23 cellular contexts compared by ENCODE assay signal in the genomic region with DNA sequence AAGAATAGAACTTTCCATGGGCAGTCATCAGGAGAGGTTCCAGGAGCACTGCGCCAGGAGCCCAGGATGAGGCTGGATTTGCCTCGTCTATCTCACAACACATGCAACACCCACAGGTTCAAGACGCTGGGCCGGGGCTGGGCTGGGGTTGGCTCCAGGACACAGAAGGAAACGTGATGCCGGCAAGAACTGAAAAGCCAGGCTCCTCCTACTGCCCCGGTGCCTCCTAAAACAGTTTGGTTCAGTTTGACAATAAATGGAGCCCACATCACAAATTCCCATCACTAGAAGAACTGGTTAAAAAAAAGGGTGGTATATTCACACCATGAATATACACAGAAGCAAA.
"Had no signal": no experiment of that assay in that cellular context is flagged by ENCODE, and none has a peak within 500 bp of the region (broad histone marks: within the 10 kb centered on the region; RNA-seq: fewer than 3 reads in every experiment).

No MANE protein-coding gene starts in this region.

- H3K4me1 ChIP-seq: adrenal gland, lower lobe of right lung, pancreas, right lobe of liver, uterus had no signal

- H3K9me3 ChIP-seq: adrenal gland, lower lobe of right lung, neutrophil, pancreas, right lobe of liver, uterus had no signal

- H3K27ac ChIP-seq: adrenal gland, dorsolateral prefrontal cortex, epithelial cell of prostate, lower lobe of right lung, neutrophil, pancreas, right lobe of liver, skin epidermis, uterus had no signal

- H3K4me3 Mint-ChIP-seq: activated naive CD8-positive, alpha-beta T cell; activated T-cell treated with anti-CD3 and anti-CD28 coated beads, Interleukin-2, amount 50 U/mL, for 4 hours; central memory CD8-positive, alpha-beta T cell; naive thymus-derived CD4-positive, alpha-beta T cell; stimulated activated effector memory CD8-positive, alpha-beta T cell treated with anti-CD3 and anti-CD28 coated beads, Interleukin-12 subunit alpha, Interleukin-12 subunit beta, amount 100 ng/mL, for 72 hours; stimulated activated naive CD8-positive, alpha-beta T cell treated with anti-CD3 and anti-CD28 coated beads, Interleukin-15, amount 100 ng/mL, for 72 hours; WTC11 had no signal

- ATAC-seq: activated T-cell treated with anti-CD3 and anti-CD28 coated beads, Interleukin-2, amount 50 U/mL, for 4 hours; lower lobe of right lung; naive thymus-derived CD4-positive, alpha-beta T cell; stimulated activated effector memory CD8-positive, alpha-beta T cell treated with anti-CD3 and anti-CD28 coated beads, Interleukin-12 subunit alpha, Interleukin-12 subunit beta, amount 100 ng/mL, for 72 hours; stimulated activated naive CD8-positive, alpha-beta T cell treated with anti-CD3 and anti-CD28 coated beads, Interleukin-15, amount 100 ng/mL, for 72 hours; WTC11 had no signal

- DNase-seq: activated naive CD4-positive, alpha-beta T cell; activated T-cell treated with anti-CD3 and anti-CD28 coated beads, Interleukin-2, amount 50 U/mL, for 4 hours; kidney; lower lobe of right lung; mesendoderm; naive thymus-derived CD4-positive, alpha-beta T cell; right lobe of liver; stimulated activated CD4-positive, alpha-beta T cell treated with anti-CD3 and anti-CD28 coated beads, Interleukin-1b, Interleukin-23, amount 100 ng/mL, for 48 hours; stimulated activated naive CD8-positive, alpha-beta T cell treated with anti-CD3 and anti-CD28 coated beads, Interleukin-15, amount 100 ng/mL, for 72 hours; T-helper 1 cell; trophoblast cell had no signal

- H3K27me3 ChIP-seq: adrenal gland, pancreas, right lobe of liver, uterus had no signal

- H3K4me3 ChIP-seq: adrenal gland, dorsolateral prefrontal cortex, lower lobe of right lung, pancreas, right lobe of liver, skin epidermis, uterus had no signal

- H3K4me1 Mint-ChIP-seq: central memory CD8-positive, alpha-beta T cell; naive thymus-derived CD4-positive, alpha-beta T cell; stimulated activated effector memory CD8-positive, alpha-beta T cell treated with anti-CD3 and anti-CD28 coated beads, Interleukin-12 subunit alpha, Interleukin-12 subunit beta, amount 100 ng/mL, for 72 hours; stimulated activated naive CD8-positive, alpha-beta T cell treated with anti-CD3 and anti-CD28 coated beads, Interleukin-15, amount 100 ng/mL, for 72 hours; WTC11 had no signal

- H3K27ac Mint-ChIP-seq: activated naive CD8-positive, alpha-beta T cell; activated T-helper 2 cell treated with anti-CD3 and anti-CD28 coated beads, Interferon-gamma antibody, Interleukin-2, Interleukin-4, amounts not matched to agents 10 μg/mL and 5 μg/mL and 100 μg/mL, durations not matched to agents 14 hours and 24 hours and 36 hours; naive thymus-derived CD4-positive, alpha-beta T cell; stimulated activated effector memory CD8-positive, alpha-beta T cell treated with anti-CD3 and anti-CD28 coated beads, Interleukin-12 subunit alpha, Interleukin-12 subunit beta, amount 100 ng/mL, for 72 hours; stimulated activated naive CD8-positive, alpha-beta T cell treated with anti-CD3 and anti-CD28 coated beads, Interleukin-15, amount 100 ng/mL, for 72 hours; WTC11 had no signal

- H3K36me3 Mint-ChIP-seq: activated naive CD8-positive, alpha-beta T cell; naive thymus-derived CD4-positive, alpha-beta T cell; stimulated activated effector memory CD8-positive, alpha-beta T cell treated with anti-CD3 and anti-CD28 coated beads, Interleukin-12 subunit alpha, Interleukin-12 subunit beta, amount 100 ng/mL, for 72 hours; WTC11 had no signal

- H3K9me3 Mint-ChIP-seq: activated T-cell treated with anti-CD3 and anti-CD28 coated beads, Interleukin-2, amount 50 U/mL, for 4 hours; activated T-helper 2 cell treated with anti-CD3 and anti-CD28 coated beads, Interferon-gamma antibody, Interleukin-2, Interleukin-4, amounts not matched to agents 10 μg/mL and 5 μg/mL and 100 μg/mL, durations not matched to agents 14 hours and 24 hours and 36 hours; central memory CD8-positive, alpha-beta T cell; stimulated activated effector memory CD8-positive, alpha-beta T cell treated with anti-CD3 and anti-CD28 coated beads, Interleukin-12 subunit alpha, Interleukin-12 subunit beta, amount 100 ng/mL, for 72 hours; stimulated activated naive CD8-positive, alpha-beta T cell treated with anti-CD3 and anti-CD28 coated beads, Interleukin-15, amount 100 ng/mL, for 72 hours; WTC11 had no signal
